11 cellular contexts compared by ENCODE assay signal in genomic region chr12:110739488-110739887, GRCh38. TPM values are rescaled to one million over a fixed set of nuclear protein-coding genes. Genes with fewer than 3 reads are reported as not detected.
DNase-seq lines count a peak whose midpoint lies in the region; ATAC-seq, FAIRE-seq and TF ChIP-seq lines count a peak whose summit lies in the region.
"Had no signal": no experiment of that assay in that cellular context is flagged by ENCODE, and none has a peak within 500 bp of the region (broad histone marks: within the 10 kb centered on the region; RNA-seq: fewer than 3 reads in every experiment).

No MANE protein-coding gene starts in this region.

- peak in 1 of 3 donors; percentile 18 for DNase-seq in CD4-positive, CD25-positive, alpha-beta regulatory T cell
- DNase-seq in HFFc6 = no peak
- DNase-seq in GM12878 (ENCODE audit: low read depth, low spot score) = no peak
- no peak for DNase-seq in nephron progenitor cell
- DNase-seq in mucosa of gallbladder (ENCODE audit: low spot score) = no peak
- DNase-seq in DMS 273 treated with DMSO at 0.1 percent for 48 hours (lab: John Stamatoyannopoulos, UW) = no peak
- DNase-seq in HTR-8/SVneo (ENCODE audit: insufficient read length, low spot score) = no peak
- DNase-seq: stimulated activated CD4-positive, alpha-beta T cell treated with anti-CD3 and anti-CD28 coated beads, Interleukin-4, amount 100 ng/mL, for 24 hours had no signal

- BruUV-seq in GM12878 (replicated peaks; lab: Mats Ljungman, UMichigan) = no TSS peak

- H3K4me1 Mint-ChIP-seq in CD4-positive, CD25-positive, alpha-beta regulatory T cell = peaks cover 25 to 73% (median 52%) of the 10 kb centered on the region in 4 donors
- H3K4me1 Mint-ChIP-seq in HFFc6 (ENCODE audit: low read depth) = peaks cover 72% of the 10 kb centered on the region
- peaks cover 57% of the 10 kb centered on the region for H3K4me1 Mint-ChIP-seq in nephron progenitor cell

- H3K9me3 ChIP-seq in CD4-positive, CD25-positive, alpha-beta regulatory T cell (ENCODE audit: control insufficient read depth in 2 of 2, low read length in 2 of 2) = no peaks in the 10 kb centered on the region
- H3K9me3 ChIP-seq in GM12878 (replicated peaks; ENCODE audit: control insufficient read depth, insufficient read depth, low read length) = no peaks in the 10 kb centered on the region

- peaks cover 82% of the 10 kb centered on the region for H3K79me2 ChIP-seq in GM12878 (ENCODE audit: control insufficient read depth, insufficient read depth, low read length)

- RAD21 ChIA-PET in GM12878 (lab: Charles Lee; ENCODE audit: unreplicated experiment) = interaction anchor here (0.6 to 2.6 kb wide), 6 partner anchors 9 to 120 kb away, joined by 3 to 11 read pairs (median 5); no protein-coding TSS in a partner anchor

- no peak overlapping the region for H3K27ac ChIP-seq in CD4-positive, CD25-positive, alpha-beta regulatory T cell (ENCODE audit: insufficient read depth, low read length, poor library complexity, severe bottlenecking)
- peak overlapping the region; percentile 35; the same call in 1 of the 2 replicates for H3K27ac ChIP-seq in GM12878 (ENCODE audit: control insufficient read depth, insufficient read depth)

- no peaks in the 10 kb centered on the region for H3K27me3 ChIP-seq in CD4-positive, CD25-positive, alpha-beta regulatory T cell (ENCODE audit: control insufficient read depth, insufficient read depth, low read length)
- no peaks in the 10 kb centered on the region for H3K27me3 ChIP-seq in GM12878 (replicated peaks in 1 of 2; ENCODE audit: control insufficient read depth in 2 of 2, insufficient read depth in 2 of 2, low read length in 1 of 2)

- H3K27me3 Mint-ChIP-seq in CD4-positive, CD25-positive, alpha-beta regulatory T cell = peaks cover 5% of the 10 kb centered on the region
- no peaks in the 10 kb centered on the region for H3K27me3 Mint-ChIP-seq in HFFc6 (ENCODE audit: insufficient read depth)
- peaks cover 6% of the 10 kb centered on the region for H3K27me3 Mint-ChIP-seq in nephron progenitor cell (ENCODE audit: low read depth, poor library complexity)

- H3K4me3 ChIP-seq in CD4-positive, CD25-positive, alpha-beta regulatory T cell (ENCODE audit: low read depth, low read length) = peak overlapping the region; percentile 99
- H3K4me3 ChIP-seq in GM12878 = peak overlapping the region; percentile 63

- no peak for ATAC-seq in CD4-positive, CD25-positive, alpha-beta regulatory T cell (ENCODE audit: low read depth in 2 of 2)
- ATAC-seq in GM12878 (no peak; the same call in 1 of the 3 replicates), GM18870 (IDR thresholded peaks at IDR 0.05; ENCODE audit: unreplicated experiment) (no peak)

- H3K36me3 ChIP-seq in CD4-positive, CD25-positive, alpha-beta regulatory T cell (ENCODE audit: control insufficient read depth, insufficient read depth, low read length) = peaks cover 19% of the 10 kb centered on the region
- no peaks in the 10 kb centered on the region; a peak in 1 of 4 replicates for H3K36me3 ChIP-seq in GM12878 (ENCODE audit: control insufficient read depth in 2 of 2, insufficient read depth in 2 of 2, low read length in 1 of 2)

- 0% methylated on average over 1 of the region's 1 CpG for WGBS in GM12878 (ENCODE audit: insufficient coverage, insufficient replicate concordance, low lambda C conversion rate, missing lambda C conversion rate)

- peaks cover 7% of the 10 kb centered on the region for H3K36me3 Mint-ChIP-seq in CD4-positive, CD25-positive, alpha-beta regulatory T cell
- peaks cover 12% of the 10 kb centered on the region for H3K36me3 Mint-ChIP-seq in HFFc6 (ENCODE audit: low read depth)
- peaks cover 31% of the 10 kb centered on the region for H3K36me3 Mint-ChIP-seq in nephron progenitor cell (ENCODE audit: low read depth)

- peaks cover 68% of the 10 kb centered on the region for H3K4me1 ChIP-seq in CD4-positive, CD25-positive, alpha-beta regulatory T cell (ENCODE audit: control insufficient read depth, insufficient read depth, low read length, poor library complexity, severe bottlenecking)
- peaks cover 9% of the 10 kb centered on the region; the same call in 1 of the 2 replicates for H3K4me1 ChIP-seq in GM12878 (ENCODE audit: control insufficient read depth, insufficient read depth, low read length)

- SMC1A ChIA-PET in GM12878 (lab: Charles Lee; ENCODE audit: uncharacterized antibody, unreplicated experiment) = interaction anchor here (0.7 to 6.3 kb wide), 5 partner anchors 10 to 712 kb away, joined by 3 to 55 read pairs (median 4); no protein-coding TSS in a partner anchor

- H2AFZ ChIP-seq in GM12878 (ENCODE audit: control insufficient read depth, low read depth, low read length) = no peak overlapping the region

- TF ChIP-seq CTCF in HFFc6 (IDR thresholded peaks at IDR 0.05) (no peak), GM12878 (IDR thresholded peaks at IDR 0.05 in 2 of 3, conservative IDR thresholded peaks at IDR 0.05 in 1 of 3; ENCODE audit: control insufficient read depth in 2 of 3, extremely low read depth in 1 of 3, insufficient read depth in 1 of 3, low read depth in 3 of 3, low read length in 3 of 3) (no peak), nephron progenitor cell (IDR thresholded peaks at IDR 0.05) (no peak)

- in situ Hi-C loops in GM12878 (cut with MboI) = no loop called here

- H3K4me3 Mint-ChIP-seq in CD4-positive, CD25-positive, alpha-beta regulatory T cell = peak overlapping the region; percentile 80 to 96 (median 89)
- H3K4me3 Mint-ChIP-seq in HFFc6 = peak overlapping the region; percentile 100
- peak overlapping the region; percentile 99 for H3K4me3 Mint-ChIP-seq in nephron progenitor cell

- CTCF ChIA-PET in GM12878 (lab: Yijun Ruan, JAX) = interaction anchor here (0.7 to 1.0 kb wide), 4 partner anchors 9 to 138 kb away, joined by 3 to 4 read pairs (median 3); no protein-coding TSS in a partner anchor

- peak overlapping the region; percentile 91 for H3K4me2 ChIP-seq in GM12878 (ENCODE audit: control insufficient read depth, insufficient read depth)

- peaks cover 14% of the 10 kb centered on the region for H4K20me1 ChIP-seq in GM12878 (ENCODE audit: control insufficient read depth, insufficient read depth)

- no peak for TF ChIP-seq RAD21 in GM12878 (IDR thresholded peaks at IDR 0.05; ENCODE audit: insufficient read depth, low read depth, low read length)

- FAIRE-seq in GM12878 (lab: Jason Lieb, UNC) (no peak), HTR-8/SVneo (lab: Jason Lieb, UNC) (no peak)
- FAIRE-seq: colon, G401.6 had no signal

- intact Hi-C loops in GM12878 (cut with micrococcal nuclease; ENCODE audit: unreplicated experiment) = no loop called here

- TF ChIP-seq EP300 in GM12878 (IDR thresholded peaks at IDR 0.05; ENCODE audit: borderline replicate concordance in 1 of 2, control insufficient read depth in 1 of 2, low read depth in 2 of 2, low read length in 2 of 2) = no peak

- POLR2A ChIA-PET in GM12878 (lab: Charles Lee) = interaction anchor here (0.7 to 2.7 kb wide), 4 partner anchors 12 to 455 kb away, joined by 3 to 21 read pairs (median 6); no protein-coding TSS in a partner anchor

- H3K27ac Mint-ChIP-seq in CD4-positive, CD25-positive, alpha-beta regulatory T cell = peak overlapping the region; percentile 76 to 98 (median 78)
- H3K27ac Mint-ChIP-seq in HFFc6 = peak overlapping the region; percentile 22; the same call in 1 of the 2 replicates
- H3K27ac Mint-ChIP-seq in nephron progenitor cell = no peak overlapping the region

- peak overlapping the region; percentile 38; the same call in 1 of the 2 replicates for H3K9ac ChIP-seq in GM12878 (ENCODE audit: control insufficient read depth, insufficient read depth, low read length)

- no peak for TF ChIP-seq POLR2A in GM12878 (IDR thresholded peaks at IDR 0.05; ENCODE audit: low read depth, low read length)

- H3K9me3 Mint-ChIP-seq in CD4-positive, CD25-positive, alpha-beta regulatory T cell = peaks cover 0 to 2% (median 0%) of the 10 kb centered on the region in 7 donors
- H3K9me3 Mint-ChIP-seq in HFFc6 (no peaks in the 10 kb centered on the region), nephron progenitor cell (no peaks in the 10 kb centered on the region)

RNA-seq across cellular contexts. Expression of gene PPP1CC, which starts 3.2 kb away (rescaled TPM):
- 166 TPM for total RNA-seq in CD4-positive, CD25-positive, alpha-beta regulatory T cell
- polyA plus RNA-seq in CD4-positive, CD25-positive, alpha-beta regulatory T cell = 100 to 1,000 TPM; 166 to 177 (median 175) TPM
- total RNA-seq in HFFc6 (2021; fragmentation: NEBNext Ultra II Directional; extraction: Animal tissue kit (Norgen Biotek cat#: 25700)) = 100 to 1,000 TPM in 5 of 6 experiments, 10 to 100 TPM in 1; 95.2 to 140 (median 134) TPM
- 183 and 185 TPM in 2 replicates for total RNA-seq in GM12878 (2013; cell fraction: nucleolus; rRNA removed)
- total RNA-seq in GM12878 (2014; rRNA removed) = 169 and 200 TPM in 2 replicates
- total RNA-seq in GM12878 (2014; rRNA removed; fragmentation: Illumina TruSeq; extraction: Trizol) = 174 and 184 TPM in 2 replicates
- total RNA-seq in GM12878 (2021) = 179 and 191 TPM in 2 replicates
- 87.0 TPM for polyA plus RNA-seq in GM12878 (2011; ENCODE audit: low read depth)
- polyA plus RNA-seq in GM12878 (2011; rRNA removed) = 279 and 423 TPM in 2 replicates
- polyA plus RNA-seq in GM12878 (2011; cell fraction: cytosol; rRNA removed) = 92.1 and 98.9 TPM in 2 replicates
- 104 and 118 TPM in 2 replicates for polyA plus RNA-seq in GM12878 (2011; cell fraction: nucleus; rRNA removed)
- polyA plus RNA-seq in GM12878 (2012) = 141 and 161 TPM in 2 replicates
- 237 and 312 TPM in 2 replicates for polyA plus RNA-seq in GM12878 (2014; fragmentation: Illumina TruSeq; extraction: Trizol)
- polyA plus RNA-seq in GM12878 (2014; fragmentation: Nextera tagmentation; extraction: Ambion mirVana) = 100 to 1,000 TPM in 1 of 2 experiments, 10 to 100 TPM in 1; 64.4 to 111 TPM
- polyA plus RNA-seq in GM12878 (2014; rRNA removed) = 124 and 145 TPM in 2 replicates
- polyA plus RNA-seq in GM12878 (2016; fragmentation: Nextera tagmentation; extraction: Ambion mirVana) = 100 to 1,000 TPM; 116 to 123 TPM
- 108 and 142 TPM in 2 replicates for polyA minus RNA-seq in GM12878 (2011; rRNA and poly(A)+ RNA removed)
- 60.7 and 69.6 TPM in 2 replicates for polyA minus RNA-seq in GM12878 (2011; cell fraction: cytosol; rRNA and poly(A)+ RNA removed)
- 50.5 and 81.6 TPM in 2 replicates for polyA minus RNA-seq in GM12878 (2011; cell fraction: nucleus; rRNA and poly(A)+ RNA removed)
- 101 TPM for total RNA-seq in mucosa of gallbladder

RNA-seq across cellular contexts. Expression of gene HVCN1, which starts 50.6 kb away (rescaled TPM):
- total RNA-seq in CD4-positive, CD25-positive, alpha-beta regulatory T cell = 6.1 TPM
- 10 to 100 TPM; 19.8 to 50.0 (median 34.8) TPM for polyA plus RNA-seq in CD4-positive, CD25-positive, alpha-beta regulatory T cell
- total RNA-seq in HFFc6 (2021; fragmentation: NEBNext Ultra II Directional; extraction: Animal tissue kit (Norgen Biotek cat#: 25700)) = under 1 TPM in 5 of 6 experiments, not detected in 1; 0.09 to 0.71 (median 0.33) TPM
- total RNA-seq in GM12878 (2013; cell fraction: nucleolus; rRNA removed) = 114 and 137 TPM in 2 replicates
- total RNA-seq in GM12878 (2014; rRNA removed) = 112 and 132 TPM in 2 replicates
- 93.9 and 94.4 TPM in 2 replicates for total RNA-seq in GM12878 (2014; rRNA removed; fragmentation: Illumina TruSeq; extraction: Trizol)
- 82.5 and 87.1 TPM in 2 replicates for total RNA-seq in GM12878 (2021)
- polyA plus RNA-seq in GM12878 (2011; ENCODE audit: low read depth) = 67.2 TPM
- 123 and 181 TPM in 2 replicates for polyA plus RNA-seq in GM12878 (2011; rRNA removed)
- 130 and 168 TPM in 2 replicates for polyA plus RNA-seq in GM12878 (2011; cell fraction: cytosol; rRNA removed)
- polyA plus RNA-seq in GM12878 (2011; cell fraction: nucleus; rRNA removed) = 91.0 and 91.5 TPM in 2 replicates
- polyA plus RNA-seq in GM12878 (2012) = 108 and 110 TPM in 2 replicates
- polyA plus RNA-seq in GM12878 (2014; fragmentation: Illumina TruSeq; extraction: Trizol) = 130 and 134 TPM in 2 replicates
- 10 to 100 TPM; 27.8 to 38.9 TPM for polyA plus RNA-seq in GM12878 (2014; fragmentation: Nextera tagmentation; extraction: Ambion mirVana)
- 77.4 and 85.4 TPM in 2 replicates for polyA plus RNA-seq in GM12878 (2014; rRNA removed)
- polyA plus RNA-seq in GM12878 (2016; fragmentation: Nextera tagmentation; extraction: Ambion mirVana) = 100 to 1,000 TPM; 125 to 126 TPM
- 95.5 and 100 TPM in 2 replicates for polyA minus RNA-seq in GM12878 (2011; rRNA and poly(A)+ RNA removed)
- 37.6 and 43.0 TPM in 2 replicates for polyA minus RNA-seq in GM12878 (2011; cell fraction: cytosol; rRNA and poly(A)+ RNA removed)
- polyA minus RNA-seq in GM12878 (2011; cell fraction: nucleus; rRNA and poly(A)+ RNA removed) = 23.3 and 41.7 TPM in 2 replicates
- total RNA-seq in mucosa of gallbladder = 7.1 TPM

Comparison
In these comparisons a context has a peak if more than half of its experiments do, and no peak if none do; other contexts are left out.
1. RNA of gene HVCN1, which starts 50.6 kb away (total RNA-seq): 82.5 to 137 TPM in GM12878; 7.1 TPM in mucosa of gallbladder (single experiment), 6.1 TPM in CD4-positive, CD25-positive, alpha-beta regulatory T cell (single experiment) and 0.09 to 0.71 TPM in HFFc6; every median in the first group is over 10 times any median in the second.
2. Peak in every context shown above with its lines, with median percentiles within 50 percentile points of each other: H3K4me3 Mint-ChIP-seq.